In genomic region chr4:87058272-87059073, GRCh38 we compare ENCODE assay signal across 8 cellular contexts.
DNase-seq lines count a peak whose midpoint lies in the region; ATAC-seq and TF ChIP-seq lines count a peak whose summit lies in the region.

No MANE protein-coding gene starts in this region.

- peaks cover 47 to 80% (median 59%) of the 10 kb centered on the region in 4 donors for H3K4me1 Mint-ChIP-seq in CD4-positive, alpha-beta memory T cell
- H3K4me1 Mint-ChIP-seq in activated CD8-positive, alpha-beta T cell treated with anti-CD3 and anti-CD28 coated beads for 36 hours (ENCODE audit: low read depth): peaks cover 57% of the 10 kb centered on the region
- H3K4me1 Mint-ChIP-seq in osteocyte (ENCODE audit: unreplicated experiment): peaks cover 43% of the 10 kb centered on the region

- peak overlapping the region in 5 of 7 donors; percentile 43 to 77 (median 65) for H3K27ac Mint-ChIP-seq in CD4-positive, alpha-beta memory T cell
- H3K27ac Mint-ChIP-seq in activated CD8-positive, alpha-beta T cell treated with anti-CD3 and anti-CD28 coated beads for 36 hours: peak overlapping the region; percentile 55
- H3K27ac Mint-ChIP-seq in osteocyte (ENCODE audit: unreplicated experiment): no peak overlapping the region

- no peaks in the 10 kb centered on the region for H3K9me3 Mint-ChIP-seq in CD4-positive, alpha-beta memory T cell
- H3K9me3 Mint-ChIP-seq in activated CD8-positive, alpha-beta T cell treated with anti-CD3 and anti-CD28 coated beads for 36 hours: no peaks in the 10 kb centered on the region
- H3K9me3 Mint-ChIP-seq in osteocyte (ENCODE audit: unreplicated experiment): no peaks in the 10 kb centered on the region

- H3K4me1 ChIP-seq in CD4-positive, alpha-beta memory T cell (ENCODE audit: insufficient read depth, low read length): peaks cover 54% of the 10 kb centered on the region

- no peaks in the 10 kb centered on the region for H3K27me3 Mint-ChIP-seq in CD4-positive, alpha-beta memory T cell
- H3K27me3 Mint-ChIP-seq in activated CD8-positive, alpha-beta T cell treated with anti-CD3 and anti-CD28 coated beads for 36 hours: no peaks in the 10 kb centered on the region
- H3K27me3 Mint-ChIP-seq in osteocyte (ENCODE audit: unreplicated experiment): no peaks in the 10 kb centered on the region

- no peaks in the 10 kb centered on the region for H3K36me3 ChIP-seq in CD4-positive, alpha-beta memory T cell (ENCODE audit: insufficient read depth, low read length)

- intact Hi-C loops in CD4-positive, alpha-beta memory T cell (cut with micrococcal nuclease): no loop called here
- intact Hi-C loops in activated CD8-positive, alpha-beta T cell treated with anti-CD3 and anti-CD28 coated beads for 36 hours (cut with micrococcal nuclease): loop anchor here (5.0 kb wide), 1 partner anchor 41 kb away; no protein-coding TSS in a partner anchor
- intact Hi-C loops in head of caudate nucleus (cut with DNase I): no loop called here

- no peak overlapping the region for H3K27ac ChIP-seq in CD4-positive, alpha-beta memory T cell (ENCODE audit: low read depth, low read length)

- TF ChIP-seq CTCF in activated CD8-positive, alpha-beta T cell treated with anti-CD3 and anti-CD28 coated beads for 36 hours (IDR thresholded peaks at IDR 0.05): no peak
- no peak for TF ChIP-seq CTCF in osteocyte (IDR thresholded peaks at IDR 0.05)

- H3K27me3 ChIP-seq in CD4-positive, alpha-beta memory T cell (ENCODE audit: insufficient read depth, low read length): no peaks in the 10 kb centered on the region

- peak in 1 of 5 donors; percentile 45 for DNase-seq in CD4-positive, alpha-beta memory T cell
- DNase-seq in activated CD8-positive, alpha-beta T cell treated with anti-CD3 and anti-CD28 coated beads for 36 hours: peak; percentile 74
- peak in 33 of 42 donors; percentile 18 to 81 (median 55) for DNase-seq in head of caudate nucleus
- DNase-seq in stimulated activated CD4-positive, alpha-beta T cell treated with anti-CD3 and anti-CD28 coated beads, Interleukin-12 subunit alpha, Interleukin-12 subunit beta, amount 100 ng/mL, for 48 hours (ENCODE audit: low read depth in 2 of 3, low spot score in 1 of 3): peak; percentile 32 to 58 (median 41)
- no peak for DNase-seq in osteocyte (ENCODE audit: extremely low spot score, unreplicated experiment)
- no peak for DNase-seq in AG20443 (ENCODE audit: low spot score)

- POLR2A ChIA-PET in CD4-positive, alpha-beta memory T cell (lab: Charles Lee; ENCODE audit: partially characterized antibody): no interaction called here
- POLR2A ChIA-PET in activated CD8-positive, alpha-beta T cell treated with anti-CD3 and anti-CD28 coated beads for 36 hours (lab: Charles Lee): interaction anchor here (0.7 to 1.5 kb wide), 4 partner anchors 15 to 52 kb away, joined by 3 to 5 read pairs (median 3); no protein-coding TSS in a partner anchor

- H3K4me3 ChIP-seq in CD4-positive, alpha-beta memory T cell (ENCODE audit: low read length in 2 of 2): no peak overlapping the region

- peaks cover 10 to 29% of the 10 kb centered on the region in 2 donors for H3K36me3 Mint-ChIP-seq in CD4-positive, alpha-beta memory T cell
- peaks cover 27% of the 10 kb centered on the region for H3K36me3 Mint-ChIP-seq in activated CD8-positive, alpha-beta T cell treated with anti-CD3 and anti-CD28 coated beads for 36 hours (ENCODE audit: low read depth)
- H3K36me3 Mint-ChIP-seq in osteocyte (ENCODE audit: unreplicated experiment): peaks cover 5% of the 10 kb centered on the region

- peak; percentile 42 for ATAC-seq in HG02759 (IDR thresholded peaks at IDR 0.05; ENCODE audit: unreplicated experiment)
- peak; percentile 84 for ATAC-seq in activated CD8-positive, alpha-beta T cell treated with anti-CD3 and anti-CD28 coated beads for 36 hours
- no peak for ATAC-seq in GM21381 (IDR thresholded peaks at IDR 0.05; ENCODE audit: unreplicated experiment)

- H3K9me3 ChIP-seq in CD4-positive, alpha-beta memory T cell (ENCODE audit: control insufficient read depth in 1 of 2, low read length in 2 of 2): no peaks in the 10 kb centered on the region

- CTCF ChIA-PET in CD4-positive, alpha-beta memory T cell (lab: Charles Lee; ENCODE audit: partially characterized antibody): interaction anchor here (1.0 to 2.7 kb wide), 3 partner anchors 52 to 136 kb away, joined by 3 to 9 read pairs (median 6); partner anchors contain the start of gene AFF1
- CTCF ChIA-PET in activated CD8-positive, alpha-beta T cell treated with anti-CD3 and anti-CD28 coated beads for 36 hours (lab: Charles Lee): interaction anchor here (0.8 to 1.6 kb wide), 6 partner anchors 18 to 136 kb away, joined by 3 to 4 read pairs (median 3); partner anchors contain the start of gene AFF1

- peak overlapping the region in 5 of 8 donors; percentile 1 to 18 (median 9) for H3K4me3 Mint-ChIP-seq in CD4-positive, alpha-beta memory T cell
- H3K4me3 Mint-ChIP-seq in activated CD8-positive, alpha-beta T cell treated with anti-CD3 and anti-CD28 coated beads for 36 hours: no peak overlapping the region
- H3K4me3 Mint-ChIP-seq in osteocyte (ENCODE audit: unreplicated experiment): no peak overlapping the region

Comparison
In these comparisons a context has a peak if more than half of its experiments do, and no peak if none do; other contexts are left out.
1. DNase-seq: peak in activated CD8-positive, alpha-beta T cell treated with anti-CD3 and anti-CD28 coated beads for 36 hours (single experiment), head of caudate nucleus (33 of 42) and stimulated activated CD4-positive, alpha-beta T cell treated with anti-CD3 and anti-CD28 coated beads, Interleukin-12 subunit alpha, Interleukin-12 subunit beta, amount 100 ng/mL, for 48 hours (3 of 3); none in osteocyte (single experiment) and AG20443 (single experiment).
2. H3K4me3 Mint-ChIP-seq: peak in CD4-positive, alpha-beta memory T cell (5 of 8); none in activated CD8-positive, alpha-beta T cell treated with anti-CD3 and anti-CD28 coated beads for 36 hours (single experiment) and osteocyte (single experiment).